8 cellular contexts compared by ENCODE assay signal in the genomic region with DNA sequence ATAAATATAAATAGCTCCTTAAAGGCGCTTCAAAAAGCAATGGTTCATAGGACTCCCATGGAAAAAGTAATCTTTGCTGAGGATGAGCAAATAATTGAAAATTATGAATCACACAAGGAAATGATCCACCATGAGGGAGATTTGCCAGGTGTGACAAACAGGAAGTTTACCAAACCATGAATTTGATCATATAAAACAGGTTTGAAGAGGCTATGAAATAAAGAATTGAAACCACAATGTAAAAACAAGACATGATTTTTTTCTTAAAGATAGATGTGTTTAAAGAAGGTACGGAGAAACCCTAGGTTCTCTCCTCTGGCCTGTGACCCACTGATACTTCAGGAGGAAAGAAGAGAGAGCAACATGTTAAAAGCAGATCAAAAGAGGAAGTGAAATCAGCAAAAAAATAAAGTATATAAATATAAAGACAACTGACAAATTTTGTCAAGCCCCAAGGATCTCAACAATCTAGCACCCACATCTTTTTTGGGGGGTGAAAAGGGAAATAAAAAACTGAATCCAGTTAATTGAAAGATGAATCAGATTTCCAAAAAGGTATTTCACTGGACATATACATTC.
DNase-seq lines count a peak whose midpoint lies in the region; ATAC-seq, FAIRE-seq and TF ChIP-seq lines count a peak whose summit lies in the region.

No MANE protein-coding gene starts in this region.

- DNase-seq in GM13977 (ENCODE audit: low spot score), result peak; percentile 52
- no peak for DNase-seq in K562 (ENCODE audit: extremely low read depth in 1 of 4, low spot score in 3 of 4)
- DNase-seq in immature natural killer cell, result no peak
- DNase-seq in effector CD4-positive, alpha-beta T cell, result no peak
- DNase-seq in smooth muscle cell (lab: John Stamatoyannopoulos, UW; ENCODE audit: unreplicated experiment), result no peak
- no peak for DNase-seq in activated T-cell treated with anti-CD3 and anti-CD28 coated beads, Interleukin-2, amount 50 U/mL, for 4 hours

- H2AFZ ChIP-seq in K562 (ENCODE audit: low read depth, low read length) (no peak overlapping the region), smooth muscle cell (ENCODE audit: low read depth) (no peak overlapping the region)

- no peak for TF ChIP-seq RAD21 in K562 (CRISPR knock-in tag; conservative IDR thresholded peaks at IDR 0.05 in 1 of 2, IDR thresholded peaks at IDR 0.05 in 1 of 2)

- peak overlapping the region; percentile 36; the same call in 2 of the 3 replicates for H3K27ac ChIP-seq in K562 (ENCODE audit: extremely low read depth, low read depth, low read length)
- no peak overlapping the region for H3K27ac ChIP-seq in smooth muscle cell (ENCODE audit: low read depth)

- peak; percentile 80 for ATAC-seq in GM21423 (IDR thresholded peaks at IDR 0.05; ENCODE audit: unreplicated experiment)
- ATAC-seq in HG03432 (IDR thresholded peaks at IDR 0.05; ENCODE audit: unreplicated experiment), result peak; percentile 88
- no peak for ATAC-seq in K562
- no peak for ATAC-seq in activated T-cell treated with anti-CD3 and anti-CD28 coated beads, Interleukin-2, amount 50 U/mL, for 4 hours

- H4K20me1 ChIP-seq in K562 (replicated peaks; ENCODE audit: control insufficient read depth, insufficient read depth, low read length), result no peaks in the 10 kb centered on the region
- H4K20me1 ChIP-seq in smooth muscle cell (ENCODE audit: low read depth), result no peaks in the 10 kb centered on the region

- H3K4me1 Mint-ChIP-seq in immature natural killer cell, result peaks cover 4 to 7% of the 10 kb centered on the region in 2 donors
- peaks cover 22% of the 10 kb centered on the region for H3K4me1 Mint-ChIP-seq in activated T-cell treated with anti-CD3 and anti-CD28 coated beads, Interleukin-2, amount 50 U/mL, for 4 hours (ENCODE audit: low read depth)

- TF ChIP-seq EP300 in K562 (IDR thresholded peaks at IDR 0.05; ENCODE audit: low read length), result no peak

- no peaks in the 10 kb centered on the region for H3K27me3 ChIP-seq in K562 (ENCODE audit: control insufficient read depth in 2 of 2, insufficient read depth in 2 of 2, low read length in 2 of 2)
- no peaks in the 10 kb centered on the region for H3K27me3 ChIP-seq in smooth muscle cell (ENCODE audit: low read depth)

- peaks cover 0 to 4% (median 0%) of the 10 kb centered on the region in 3 donors for H3K27me3 Mint-ChIP-seq in immature natural killer cell (ENCODE audit: low read depth in 3 of 3)
- no peaks in the 10 kb centered on the region for H3K27me3 Mint-ChIP-seq in activated T-cell treated with anti-CD3 and anti-CD28 coated beads, Interleukin-2, amount 50 U/mL, for 4 hours (ENCODE audit: low read depth)

- peak overlapping the region in 1 of 6 donors; percentile 41 for H3K27ac Mint-ChIP-seq in immature natural killer cell

- H3K9me3 ChIP-seq in K562 (replicated peaks; ENCODE audit: control insufficient read depth, insufficient read depth, low read depth, low read length), result no peaks in the 10 kb centered on the region; the same call in 1 of the 2 replicates
- H3K9me3 ChIP-seq in smooth muscle cell (replicated peaks; ENCODE audit: low read depth), result no peaks in the 10 kb centered on the region

- no peak overlapping the region for H3K4me3 Mint-ChIP-seq in immature natural killer cell
- H3K4me3 Mint-ChIP-seq in activated T-cell treated with anti-CD3 and anti-CD28 coated beads, Interleukin-2, amount 50 U/mL, for 4 hours, result no peak overlapping the region

- no TSS peak for BruUV-seq in K562 (replicated peaks; lab: Mats Ljungman, UMichigan)

- intact Hi-C loops in K562 (cut with micrococcal nuclease), result loop anchor here (2.0 kb wide), 1 partner anchor 36 kb away; no protein-coding TSS in a partner anchor

- peaks cover 35% of the 10 kb centered on the region for H3K36me3 ChIP-seq in K562 (ENCODE audit: control insufficient read depth, insufficient read depth, low read length)
- H3K36me3 ChIP-seq in smooth muscle cell (ENCODE audit: low read depth), result no peaks in the 10 kb centered on the region

- H3K9me1 ChIP-seq in K562 (ENCODE audit: control insufficient read depth, insufficient read depth, low read length), result no peaks in the 10 kb centered on the region

- peaks cover 5 to 22% (median 18%) of the 10 kb centered on the region in 3 donors for H3K36me3 Mint-ChIP-seq in immature natural killer cell
- H3K36me3 Mint-ChIP-seq in activated T-cell treated with anti-CD3 and anti-CD28 coated beads, Interleukin-2, amount 50 U/mL, for 4 hours (ENCODE audit: insufficient read depth), result peaks cover 38% of the 10 kb centered on the region

- no peak overlapping the region for H3K4me3 ChIP-seq in K562
- no peak overlapping the region for H3K4me3 ChIP-seq in smooth muscle cell

- H3F3A ChIP-seq in smooth muscle cell (ENCODE audit: low read depth), result no peaks in the 10 kb centered on the region

- CTCF ChIA-PET in K562 (lab: Yijun Ruan, JAX; ENCODE audit: low intra/inter-chr PET ratio), result no interaction called here

- POLR2A ChIA-PET in K562 (lab: Yijun Ruan, JAX), result interaction anchor here (1.2 kb wide), 1 partner anchor 39 kb away, joined by 3 read pairs; no protein-coding TSS in a partner anchor

- no peak for TF ChIP-seq POLR2A in K562 (conservative IDR thresholded peaks at IDR 0.05)

- no peak for TF ChIP-seq CTCF in GM13977 (IDR thresholded peaks at IDR 0.05; ENCODE audit: extremely low read depth, insufficient read depth, missing control alignments)
- TF ChIP-seq CTCF in K562 (IDR thresholded peaks at IDR 0.05 in 2 of 3, conservative IDR thresholded peaks at IDR 0.05 in 1 of 3; ENCODE audit: insufficient read depth in 2 of 3, low read depth in 1 of 3, low read length in 3 of 3), result no peak
- TF ChIP-seq CTCF in smooth muscle cell (IDR thresholded peaks at IDR 0.05; ENCODE audit: borderline replicate concordance, insufficient read depth, poor library complexity, severe bottlenecking), result no peak

- H3K9me3 Mint-ChIP-seq in immature natural killer cell, result peaks cover 0 to 2% (median 0%) of the 10 kb centered on the region in 6 donors
- H3K9me3 Mint-ChIP-seq in activated T-cell treated with anti-CD3 and anti-CD28 coated beads, Interleukin-2, amount 50 U/mL, for 4 hours, result peaks cover 11% of the 10 kb centered on the region

- H3K9ac ChIP-seq in K562 (ENCODE audit: insufficient read depth in 1 of 2, low read depth in 2 of 2, low read length in 2 of 2), result no peak overlapping the region
- H3K9ac ChIP-seq in smooth muscle cell (ENCODE audit: low read depth), result no peak overlapping the region

- in situ Hi-C loops in GM13977 (cut with MboI; ENCODE audit: low pct_unique_long_range_greater_than_20kb, low sequenced_read_pairs, unreplicated experiment) (no loop called here), K562 (cut with MboI) (loop anchor here (10.0 kb wide), 1 partner anchor 228 kb away; no protein-coding TSS in a partner anchor)

- 71% methylated on average over 2 of the region's 2 CpGs for WGBS in K562 (ENCODE audit: insufficient coverage, low coverage, missing lambda C conversion rate)
- WGBS in smooth muscle cell (ENCODE audit: low lambda C conversion rate), result 95% methylated on average over 2 of the region's 2 CpGs

- H3K4me2 ChIP-seq in K562 (ENCODE audit: insufficient read depth, low read length) (no peak overlapping the region), smooth muscle cell (no peak overlapping the region)

- peaks cover 94% of the 10 kb centered on the region for H3K79me2 ChIP-seq in K562 (ENCODE audit: control insufficient read depth, insufficient read depth, low read length)
- H3K79me2 ChIP-seq in smooth muscle cell (ENCODE audit: low read depth), result no peaks in the 10 kb centered on the region

- H3K4me1 ChIP-seq in K562 (replicated peaks in 1 of 2; ENCODE audit: control insufficient read depth in 2 of 2, insufficient read depth in 2 of 2, low read length in 2 of 2) (peaks cover 10 to 56% of the 10 kb centered on the region in 2 experiments), smooth muscle cell (ENCODE audit: low read depth) (no peaks in the 10 kb centered on the region)

- no peak for FAIRE-seq in K562 (lab: Jason Lieb, UNC)

TF ChIP-seq in K562, 482 proteins besides CTCF, POLR2A, EP300 and RAD21 (continues in another document):
- TF ChIP-seq OTX1 (CRISPR knock-in tag; IDR thresholded peaks at IDR 0.05) (no peak), PHF21A (IDR thresholded peaks at IDR 0.05; ENCODE audit: borderline replicate concordance, low read depth) (no peak), GATAD2B (IDR thresholded peaks at IDR 0.05; ENCODE audit: borderline replicate concordance) (0 out of 2 replicates have a peak, but pooled peaks have one; percentile 13), BACH1 (tag; IDR thresholded peaks at IDR 0.05) (no peak), ZKSCAN3 (CRISPR knock-in tag; IDR thresholded peaks at IDR 0.05) (no peak), ZNF584 (CRISPR knock-in tag; IDR thresholded peaks at IDR 0.05; ENCODE audit: low read depth) (no peak)
- TF ChIP-seq, protein P1, sequence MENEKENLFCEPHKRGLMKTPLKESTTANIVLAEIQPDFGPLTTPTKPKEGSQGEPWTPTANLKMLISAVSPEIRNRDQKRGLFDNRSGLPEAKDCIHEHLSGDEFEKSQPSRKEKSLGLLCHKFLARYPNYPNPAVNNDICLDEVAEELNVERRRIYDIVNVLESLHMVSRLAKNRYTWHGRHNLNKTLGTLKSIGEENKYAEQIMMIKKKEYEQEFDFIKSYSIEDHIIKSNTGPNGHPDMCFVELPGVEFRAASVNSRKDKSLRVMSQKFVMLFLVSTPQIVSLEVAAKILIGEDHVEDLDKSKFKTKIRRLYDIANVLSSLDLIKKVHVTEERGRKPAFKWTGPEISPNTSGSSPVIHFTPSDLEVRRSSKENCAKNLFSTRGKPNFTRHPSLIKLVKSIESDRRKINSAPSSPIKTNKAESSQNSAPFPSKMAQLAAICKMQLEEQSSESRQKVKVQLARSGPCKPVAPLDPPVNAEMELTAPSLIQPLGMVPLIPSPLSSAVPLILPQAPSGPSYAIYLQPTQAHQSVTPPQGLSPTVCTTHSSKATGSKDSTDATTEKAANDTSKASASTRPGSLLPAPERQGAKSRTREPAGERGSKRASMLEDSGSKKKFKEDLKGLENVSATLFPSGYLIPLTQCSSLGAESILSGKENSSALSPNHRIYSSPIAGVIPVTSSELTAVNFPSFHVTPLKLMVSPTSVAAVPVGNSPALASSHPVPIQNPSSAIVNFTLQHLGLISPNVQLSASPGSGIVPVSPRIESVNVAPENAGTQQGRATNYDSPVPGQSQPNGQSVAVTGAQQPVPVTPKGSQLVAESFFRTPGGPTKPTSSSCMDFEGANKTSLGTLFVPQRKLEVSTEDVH (IDR thresholded peaks at IDR 0.05; ENCODE audit: low read depth, partially characterized antibody), result no peak
- TF ChIP-seq, protein P2, sequence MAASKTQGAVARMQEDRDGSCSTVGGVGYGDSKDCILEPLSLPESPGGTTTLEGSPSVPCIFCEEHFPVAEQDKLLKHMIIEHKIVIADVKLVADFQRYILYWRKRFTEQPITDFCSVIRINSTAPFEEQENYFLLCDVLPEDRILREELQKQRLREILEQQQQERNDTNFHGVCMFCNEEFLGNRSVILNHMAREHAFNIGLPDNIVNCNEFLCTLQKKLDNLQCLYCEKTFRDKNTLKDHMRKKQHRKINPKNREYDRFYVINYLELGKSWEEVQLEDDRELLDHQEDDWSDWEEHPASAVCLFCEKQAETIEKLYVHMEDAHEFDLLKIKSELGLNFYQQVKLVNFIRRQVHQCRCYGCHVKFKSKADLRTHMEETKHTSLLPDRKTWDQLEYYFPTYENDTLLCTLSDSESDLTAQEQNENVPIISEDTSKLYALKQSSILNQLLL (CRISPR knock-in tag; IDR thresholded peaks at IDR 0.05; ENCODE audit: borderline replicate concordance), result no peak

Comparison
In these comparisons a context has a peak if more than half of its experiments do, and no peak if none do; other contexts are left out.
1. ATAC-seq: peak in GM21423 (single experiment) and HG03432 (single experiment); none in K562 (single experiment) and activated T-cell treated with anti-CD3 and anti-CD28 coated beads, Interleukin-2, amount 50 U/mL, for 4 hours (0 of 2).